In genomic region chr1:39453603-39454002, GRCh38 we compare ENCODE assay signal across 1 cellular context.
TF ChIP-seq lines count a peak whose summit lies in the region.

No MANE protein-coding gene starts in this region.

TF ChIP-seq in liver, 16 proteins besides CTCF, POLR2A, EP300 and RAD21 (continued from another document):
- no peak for TF ChIP-seq TAF1 (conservative IDR thresholded peaks at IDR 0.05)
- TF ChIP-seq JUND (IDR thresholded peaks at IDR 0.05), result peak in 1 of 2 donors; percentile 23
- no peak for TF ChIP-seq GABPA (IDR thresholded peaks at IDR 0.05 in 1 of 2, conservative IDR thresholded peaks at IDR 0.05 in 1 of 2)
- TF ChIP-seq, protein P1, sequence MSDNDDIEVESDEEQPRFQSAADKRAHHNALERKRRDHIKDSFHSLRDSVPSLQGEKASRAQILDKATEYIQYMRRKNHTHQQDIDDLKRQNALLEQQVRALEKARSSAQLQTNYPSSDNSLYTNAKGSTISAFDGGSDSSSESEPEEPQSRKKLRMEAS (IDR thresholded peaks at IDR 0.05), result no peak
- TF ChIP-seq REST (IDR thresholded peaks at IDR 0.05), result no peak
- TF ChIP-seq RXRA (IDR thresholded peaks at IDR 0.05), result peak in 1 of 2 donors; percentile 26
- no peak for TF ChIP-seq FOXA1 (IDR thresholded peaks at IDR 0.05)
- peak; percentile 22 for TF ChIP-seq YY1 (IDR thresholded peaks at IDR 0.05)
- peak in 1 of 2 donors; percentile 19 for TF ChIP-seq HNF4A (conservative IDR thresholded peaks at IDR 0.05)
- TF ChIP-seq NR2F2 (IDR thresholded peaks at IDR 0.05), result no peak
- TF ChIP-seq, protein P2, sequence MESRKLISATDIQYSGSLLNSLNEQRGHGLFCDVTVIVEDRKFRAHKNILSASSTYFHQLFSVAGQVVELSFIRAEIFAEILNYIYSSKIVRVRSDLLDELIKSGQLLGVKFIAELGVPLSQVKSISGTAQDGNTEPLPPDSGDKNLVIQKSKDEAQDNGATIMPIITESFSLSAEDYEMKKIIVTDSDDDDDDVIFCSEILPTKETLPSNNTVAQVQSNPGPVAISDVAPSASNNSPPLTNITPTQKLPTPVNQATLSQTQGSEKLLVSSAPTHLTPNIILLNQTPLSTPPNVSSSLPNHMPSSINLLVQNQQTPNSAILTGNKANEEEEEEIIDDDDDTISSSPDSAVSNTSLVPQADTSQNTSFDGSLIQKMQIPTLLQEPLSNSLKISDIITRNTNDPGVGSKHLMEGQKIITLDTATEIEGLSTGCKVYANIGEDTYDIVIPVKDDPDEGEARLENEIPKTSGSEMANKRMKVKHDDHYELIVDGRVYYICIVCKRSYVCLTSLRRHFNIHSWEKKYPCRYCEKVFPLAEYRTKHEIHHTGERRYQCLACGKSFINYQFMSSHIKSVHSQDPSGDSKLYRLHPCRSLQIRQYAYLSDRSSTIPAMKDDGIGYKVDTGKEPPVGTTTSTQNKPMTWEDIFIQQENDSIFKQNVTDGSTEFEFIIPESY (IDR thresholded peaks at IDR 0.05), result no peak
- TF ChIP-seq, protein P3, sequence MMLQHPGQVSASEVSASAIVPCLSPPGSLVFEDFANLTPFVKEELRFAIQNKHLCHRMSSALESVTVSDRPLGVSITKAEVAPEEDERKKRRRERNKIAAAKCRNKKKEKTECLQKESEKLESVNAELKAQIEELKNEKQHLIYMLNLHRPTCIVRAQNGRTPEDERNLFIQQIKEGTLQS (IDR thresholded peaks at IDR 0.05), result peak; percentile 70
- TF ChIP-seq HNF4G (IDR thresholded peaks at IDR 0.05), result no peak
